1 cellular context compared by ENCODE assay signal in genomic region chr10:88931548-88931947, GRCh38.
TF ChIP-seq lines count a peak whose summit lies in the region.

No MANE protein-coding gene starts in this region.

TF ChIP-seq in HepG2, 621 proteins besides CTCF, POLR2A, EP300 and RAD21:
- TF ChIP-seq PATZ1 (CRISPR knock-in tag; IDR thresholded peaks at IDR 0.05) (no peak), SMC3 (IDR thresholded peaks at IDR 0.05; ENCODE audit: low read length) (no peak), FUBP1 (CRISPR knock-in tag; IDR thresholded peaks at IDR 0.05; ENCODE audit: borderline replicate concordance) (no peak), EZH2 (conservative IDR thresholded peaks at IDR 0.05; ENCODE audit: low read depth, low read length) (no peak), ZBTB7B (CRISPR knock-in tag; IDR thresholded peaks at IDR 0.05) (no peak), GPBP1L1 (CRISPR knock-in tag; IDR thresholded peaks at IDR 0.05) (no peak), ZNF337 (CRISPR knock-in tag; IDR thresholded peaks at IDR 0.05; ENCODE audit: borderline replicate concordance, low read depth) (no peak), ZNF335 (CRISPR knock-in tag; IDR thresholded peaks at IDR 0.05) (no peak), ZNF569 (CRISPR knock-in tag; IDR thresholded peaks at IDR 0.05; ENCODE audit: borderline replicate concordance) (no peak), RCOR2 (CRISPR knock-in tag; IDR thresholded peaks at IDR 0.05) (no peak), ZHX1 (CRISPR knock-in tag; IDR thresholded peaks at IDR 0.05; ENCODE audit: low read depth) (no peak), MBNL3 (CRISPR knock-in tag; conservative IDR thresholded peaks at IDR 0.05) (no peak), HMGXB4 (CRISPR knock-in tag; IDR thresholded peaks at IDR 0.05; ENCODE audit: borderline replicate concordance in 1 of 2, low read depth in 1 of 2) (no peak), MLXIP (CRISPR knock-in tag; IDR thresholded peaks at IDR 0.05; ENCODE audit: borderline replicate concordance) (no peak), JUNB (CRISPR knock-in tag; IDR thresholded peaks at IDR 0.05; ENCODE audit: borderline replicate concordance) (no peak), DNMT1 (CRISPR knock-in tag; IDR thresholded peaks at IDR 0.05) (no peak), SKIL (CRISPR knock-in tag; IDR thresholded peaks at IDR 0.05; ENCODE audit: borderline replicate concordance) (no peak)
